2 cellular contexts compared by ENCODE assay signal in genomic region chr14:55054098-55054497, GRCh38.
TF ChIP-seq lines count a peak whose summit lies in the region.

No MANE protein-coding gene starts in this region.

TF ChIP-seq in GM12878, 131 proteins besides CTCF, POLR2A, EP300 and RAD21:
- no peak for TF ChIP-seq USF2 (IDR thresholded peaks at IDR 0.05; ENCODE audit: borderline replicate concordance, low read depth, low read length)
- peak; percentile 74 for TF ChIP-seq MLLT1 (IDR thresholded peaks at IDR 0.05)

TF ChIP-seq in neural cell, 6 proteins besides CTCF, POLR2A, EP300 and RAD21:
- TF ChIP-seq MXI1 (conservative IDR thresholded peaks at IDR 0.05; ENCODE audit: poor library complexity, severe bottlenecking), result no peak
- no peak for TF ChIP-seq EZH2 (IDR thresholded peaks at IDR 0.05; ENCODE audit: borderline replicate concordance, insufficient read depth, low read length, poor library complexity, severe bottlenecking)
- TF ChIP-seq TAF1 (IDR thresholded peaks at IDR 0.05; ENCODE audit: low read depth), result no peak
- no peak for TF ChIP-seq REST (IDR thresholded peaks at IDR 0.05; ENCODE audit: borderline replicate concordance)
- TF ChIP-seq POLR2AphosphoS5 (IDR thresholded peaks at IDR 0.05), result no peak
- no peak for TF ChIP-seq SMC3 (conservative IDR thresholded peaks at IDR 0.05; ENCODE audit: poor library complexity)
